ENCODE assay signal across 8 cellular contexts in the genomic region with DNA sequence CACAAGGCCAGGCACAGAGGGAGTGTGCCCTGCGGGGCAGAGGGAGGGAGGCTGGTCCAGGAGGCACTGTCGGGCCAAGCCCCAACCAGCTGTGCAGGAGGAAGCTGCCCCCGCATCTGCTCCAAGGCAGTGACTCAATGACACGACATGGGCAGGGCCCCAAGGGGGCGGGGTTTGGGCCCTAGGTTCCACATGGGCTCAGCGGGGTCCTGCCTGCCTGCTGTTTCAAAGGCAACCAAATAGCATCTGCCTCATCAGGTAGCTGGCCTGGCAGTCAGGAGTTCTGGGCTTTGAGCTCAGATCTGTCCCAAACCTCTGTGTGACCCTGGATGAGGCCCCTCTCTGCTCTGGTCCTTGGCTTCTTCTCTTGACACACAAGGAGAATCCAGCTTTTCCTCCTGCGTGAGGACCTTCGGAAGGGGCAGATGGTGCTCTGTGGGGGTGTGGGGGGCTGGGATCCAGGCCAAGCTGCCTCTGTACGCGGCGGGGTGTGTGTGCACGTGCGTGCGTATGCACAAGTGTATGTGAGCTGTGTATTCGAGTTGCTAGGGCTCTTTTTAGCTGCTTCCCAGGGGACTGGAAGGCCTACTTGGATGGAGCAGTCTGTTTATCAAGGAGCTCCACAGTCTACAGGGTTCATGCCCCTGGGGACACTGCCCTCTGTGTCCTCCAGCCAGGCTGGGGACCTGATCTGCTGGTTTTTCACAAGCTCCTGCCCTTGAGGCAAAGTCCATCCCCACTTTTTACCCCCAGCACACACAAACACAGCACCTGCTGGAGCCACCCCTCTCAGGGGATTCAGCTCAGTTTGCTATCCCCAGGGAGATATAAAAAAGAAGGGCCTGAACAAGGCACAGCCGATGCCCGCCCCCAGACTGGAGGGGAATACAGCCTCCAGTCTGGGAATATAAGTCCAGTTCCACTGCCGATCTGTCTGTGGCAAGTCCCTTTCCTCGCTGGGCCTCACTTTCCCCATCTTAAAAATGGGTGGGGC.
A peak's percentile ranks its signal among the peaks of the same experiment; 100 is the strongest.
DNase-seq lines count a peak whose midpoint lies in the region; ATAC-seq, FAIRE-seq and TF ChIP-seq lines count a peak whose summit lies in the region.

No MANE protein-coding gene starts in this region.

- no peaks in the 10 kb centered on the region for H3K79me2 ChIP-seq in PC-9 (ENCODE audit: low read depth)

- CTCF ChIA-PET in PC-9 (lab: Charles Lee): interaction anchor here (1.3 kb wide), 1 partner anchor 53 kb away, joined by 3 read pairs; no protein-coding TSS in a partner anchor

- no peaks in the 10 kb centered on the region for H3K27me3 ChIP-seq in BLaER1 treated with 17β-estradiol and CSF1 and Interleukin-3, amounts not matched to agents 10 nM and 100 nM
- H3K27me3 ChIP-seq in PC-9 (ENCODE audit: insufficient read depth, low read depth): no peaks in the 10 kb centered on the region

- ATAC-seq in HG03521 (IDR thresholded peaks at IDR 0.05; ENCODE audit: unreplicated experiment) (peak; percentile 73), left lobe of liver (peak; percentile 89)

- H3K4me2 ChIP-seq in BLaER1 treated with 17β-estradiol and CSF1 and Interleukin-3, amounts not matched to agents 10 nM and 100 nM: peak overlapping the region; percentile 62 to 93 (median 79)
- no peak overlapping the region for H3K4me2 ChIP-seq in PC-9

- TF ChIP-seq CTCF in PC-9 (conservative IDR thresholded peaks at IDR 0.05): no peak

- no peaks in the 10 kb centered on the region for H3K9me3 ChIP-seq in BLaER1 treated with 17β-estradiol and CSF1 and Interleukin-3, amounts not matched to agents 10 nM and 100 nM (replicated peaks in 1 of 11)
- no peaks in the 10 kb centered on the region; the same call in 1 of the 2 replicates for H3K9me3 ChIP-seq in PC-9 (ENCODE audit: insufficient read depth, low read depth)

- no peak overlapping the region for H2AFZ ChIP-seq in PC-9

- POLR2A ChIA-PET in PC-9 (lab: Charles Lee; ENCODE audit: unreplicated experiment): no interaction called here

- no peaks in the 10 kb centered on the region for H3K9me2 ChIP-seq in PC-9 (ENCODE audit: insufficient read depth)

- H4K20me1 ChIP-seq in BLaER1 treated with 17β-estradiol and CSF1 and Interleukin-3, amounts not matched to agents 10 nM and 100 nM: peaks cover 0 to 16% (median 0%) of the 10 kb centered on the region in 11 experiments; a peak in 6 of 22 replicates
- no peaks in the 10 kb centered on the region for H4K20me1 ChIP-seq in PC-9 (ENCODE audit: insufficient read depth)

- DNase-seq in GM19239 (ENCODE audit: insufficient read length, low spot score) (peak; percentile 54), PC-9 (peak; percentile 33 to 46), astrocyte of the hippocampus (ENCODE audit: low read depth, low spot score) (peak; percentile 71), left lobe of liver (ENCODE audit: low spot score) (peak; percentile 87), DMS114 treated with DMSO at 0.1 percent for 48 hours (lab: John Stamatoyannopoulos, UW; ENCODE audit: unreplicated experiment) (no peak)
- peak; percentile 88 for DNase-seq in stimulated activated CD8-positive, alpha-beta memory T cell treated with anti-CD3 and anti-CD28 coated beads, Interleukin-4, amount 100 ng/mL, for 48 hours

- intact Hi-C loops in PC-9 (cut with micrococcal nuclease; ENCODE audit: unreplicated experiment): loop anchor here (2.0 kb wide), 1 partner anchor 18 kb away; no protein-coding TSS in a partner anchor

- no TSS peak for BruUV-seq in PC-9 (replicated peaks; lab: Mats Ljungman, UMichigan)

- H3F3A ChIP-seq in PC-9 (ENCODE audit: insufficient read depth, low read depth): no peaks in the 10 kb centered on the region

- H3K9ac ChIP-seq in BLaER1 treated with 17β-estradiol and CSF1 and Interleukin-3, amounts not matched to agents 10 nM and 100 nM: peak overlapping the region in 10 of 11 experiments; percentile 28 to 70 (median 49); a peak in 17 of 22 replicates

- H3K4me3 ChIP-seq in BLaER1 treated with 17β-estradiol and CSF1 and Interleukin-3, amounts not matched to agents 10 nM and 100 nM: no peak overlapping the region
- no peak overlapping the region for H3K4me3 ChIP-seq in PC-9

- H3K27ac ChIP-seq in BLaER1 treated with 17β-estradiol and CSF1 and Interleukin-3, amounts not matched to agents 10 nM and 100 nM: peak overlapping the region in 10 of 11 experiments; percentile 8 to 74 (median 57); a peak in 17 of 22 replicates
- H3K27ac ChIP-seq in PC-9: no peak overlapping the region

- peaks cover 0 to 9% (median 5%) of the 10 kb centered on the region in 11 experiments; a peak in 15 of 22 replicates for H3K36me3 ChIP-seq in BLaER1 treated with 17β-estradiol and CSF1 and Interleukin-3, amounts not matched to agents 10 nM and 100 nM
- H3K36me3 ChIP-seq in PC-9 (ENCODE audit: low read depth): no peaks in the 10 kb centered on the region

- FAIRE-seq in GM19239 (lab: Jason Lieb, UNC): no peak

- H3K4me1 ChIP-seq in BLaER1 treated with 17β-estradiol and CSF1 and Interleukin-3, amounts not matched to agents 10 nM and 100 nM: peaks cover 33 to 73% (median 57%) of the 10 kb centered on the region in 10 experiments
- peaks cover 10% of the 10 kb centered on the region; the same call in 1 of the 2 replicates for H3K4me1 ChIP-seq in PC-9 (replicated peaks; ENCODE audit: insufficient read depth)
